Comparison of ENCODE assay signal across 8 cellular contexts in genomic region chr3:149277338-149277813, GRCh38. TPM values are rescaled to one million over a fixed set of nuclear protein-coding genes. Genes with fewer than 3 reads are reported as not detected.
DNase-seq lines count a peak whose midpoint lies in the region; ATAC-seq lines count a peak whose summit lies in the region.

No MANE protein-coding gene starts in this region.

- peaks cover 15% of the 10 kb centered on the region for H3K4me1 Mint-ChIP-seq in T-helper 2 cell treated with Interferon-gamma antibody and Interleukin-4, amounts not matched to agents 5 μg/mL and 100 μg/mL, for 36 hours (ENCODE audit: low read depth)

- ATAC-seq in GM21526 (IDR thresholded peaks at IDR 0.05; ENCODE audit: low FRiP score, unreplicated experiment) = peak; percentile 65

- no peaks in the 10 kb centered on the region for H3K36me3 Mint-ChIP-seq in T-helper 2 cell treated with Interferon-gamma antibody and Interleukin-4, amounts not matched to agents 5 μg/mL and 100 μg/mL, for 36 hours (ENCODE audit: low read depth)

- no peaks in the 10 kb centered on the region for H3K9me3 Mint-ChIP-seq in T-helper 2 cell treated with Interferon-gamma antibody and Interleukin-4, amounts not matched to agents 5 μg/mL and 100 μg/mL, for 36 hours

- H3K4me3 Mint-ChIP-seq in T-helper 2 cell treated with Interferon-gamma antibody and Interleukin-4, amounts not matched to agents 5 μg/mL and 100 μg/mL, for 36 hours = peak overlapping the region; percentile 70

- in situ Hi-C loops in Caki2 (cut with HindIII; ENCODE audit: low pct_unique_long_range_greater_than_20kb, low sequenced_read_pairs) = no loop called here
- in situ Hi-C loops in KBM-7 (cut with MboI; ENCODE audit: low pct_unique_long_range_greater_than_20kb, low sequenced_read_pairs) = loop anchor here (10.0 kb wide), 1 partner anchor 163 kb away; no protein-coding TSS in a partner anchor

- H3K27ac Mint-ChIP-seq in T-helper 2 cell treated with Interferon-gamma antibody and Interleukin-4, amounts not matched to agents 5 μg/mL and 100 μg/mL, for 36 hours = peak overlapping the region; percentile 81

- H3K27me3 Mint-ChIP-seq in T-helper 2 cell treated with Interferon-gamma antibody and Interleukin-4, amounts not matched to agents 5 μg/mL and 100 μg/mL, for 36 hours (ENCODE audit: low read depth) = peaks cover 10% of the 10 kb centered on the region

- DNase-seq in Caki2 (ENCODE audit: low read depth) (peak; percentile 28), KBM-7 (peak; percentile 75), glomerular endothelial cell (ENCODE audit: extremely low read depth, low read depth, low spot score) (peak; percentile 78), NCI-H2107 (lab: John Stamatoyannopoulos, UW) (no peak), HK-2 (ENCODE audit: unreplicated experiment) (no peak)
- no peak for DNase-seq in T-helper 2 cell treated with Interferon-gamma antibody and Interleukin-4, amounts not matched to agents 5 μg/mL and 100 μg/mL, for 36 hours (ENCODE audit: low spot score)
- no peak for DNase-seq in activated CD4-positive, CD25-positive, alpha-beta regulatory T cell (lab: John Stamatoyannopoulos, UW)

RNA-seq across cellular contexts. Expression of gene CP, which starts 55.7 kb away (rescaled TPM):
- total RNA-seq in Caki2 (2014; rRNA removed; shearing (Covaris generic); ENCODE audit: low replicate concordance) = 10.9 and 30.7 TPM in 2 replicates
- total RNA-seq in glomerular endothelial cell = 0.53 TPM in 1 of 2 replicates, not detected in the other

RNA-seq across cellular contexts. Expression of gene TM4SF18, which starts 56.1 kb away (rescaled TPM):
- total RNA-seq in Caki2 (2014; rRNA removed; shearing (Covaris generic); ENCODE audit: low replicate concordance) = 5.9 and 9.3 TPM in 2 replicates
- 148 and 184 TPM in 2 replicates for total RNA-seq in glomerular endothelial cell

Comparison
In these comparisons a context has a peak if more than half of its experiments do, and no peak if none do; other contexts are left out.
1. DNase-seq: peak in Caki2 (single experiment), KBM-7 (single experiment) and glomerular endothelial cell (single experiment); none in T-helper 2 cell treated with Interferon-gamma antibody and Interleukin-4, amounts not matched to agents 5 μg/mL and 100 μg/mL, for 36 hours (single experiment), NCI-H2107 (single experiment), HK-2 (single experiment) and activated CD4-positive, CD25-positive, alpha-beta regulatory T cell (0 of 4).
2. RNA of gene TM4SF18, which starts 56.1 kb away (total RNA-seq): 148 to 184 TPM in glomerular endothelial cell; 5.9 to 9.3 TPM in Caki2; every median in the first group is over 10 times any median in the second.